In genomic region chr15:64522226-64522823, GRCh38 we compare ENCODE assay signal across 12 cellular contexts.
A peak's percentile ranks its signal among the peaks of the same experiment; 100 is the strongest.
DNase-seq lines count a peak whose midpoint lies in the region; ATAC-seq and TF ChIP-seq lines count a peak whose summit lies in the region.
"Had no signal": no experiment of that assay in that cellular context is flagged by ENCODE, and none has a peak within 500 bp of the region (broad histone marks: within the 10 kb centered on the region; RNA-seq: fewer than 3 reads in every experiment).

No MANE protein-coding gene starts in this region.

- H3K36me3 ChIP-seq in heart left ventricle (peaks cover 0 to under 1% (median 0%) of the 10 kb centered on the region in 9 donors), mesodermal cell (ENCODE audit: control insufficient read depth, insufficient read depth, low read length) (peaks cover 6% of the 10 kb centered on the region), uterus (no peaks in the 10 kb centered on the region), colonic mucosa (no peaks in the 10 kb centered on the region)

- no peak for TF ChIP-seq CTCF in heart left ventricle (IDR thresholded peaks at IDR 0.05)
- no peak for TF ChIP-seq CTCF in uterus (IDR thresholded peaks at IDR 0.05)
- TF ChIP-seq CTCF in colonic mucosa (IDR thresholded peaks at IDR 0.05), result no peak

- TF ChIP-seq POLR2A in heart left ventricle (IDR thresholded peaks at IDR 0.05) (no peak), uterus (IDR thresholded peaks at IDR 0.05) (no peak)

- H3K27me3 ChIP-seq in heart left ventricle (no peaks in the 10 kb centered on the region), uterus (no peaks in the 10 kb centered on the region), colonic mucosa (no peaks in the 10 kb centered on the region)
- H3K27me3 ChIP-seq: BE2C had no signal

- intact Hi-C loops in heart left ventricle (cut with DNase I) (no loop called here), cardiac septum (cut with DNase I) (no loop called here), uterus (cut with DNase I; ENCODE audit: low total_unique reads) (no loop called here), colonic mucosa (cut with DNase I) (no loop called here)

- DNase-seq in heart left ventricle, result no peak
- DNase-seq in cardiac septum (ENCODE audit: low spot score), result no peak
- no peak for DNase-seq in uterus
- no peak for DNase-seq in occipital lobe (lab: John Stamatoyannopoulos, UW)
- DNase-seq in colonic mucosa, result no peak
- DNase-seq in effector CD8-positive, alpha-beta T cell (lab: John Stamatoyannopoulos, UW), result no peak
- DNase-seq: activated CD4-positive, alpha-beta memory T cell treated with anti-CD3 and anti-CD28 coated beads for 36 hours; NK-92 treated with Interleukin-12 subunit alpha and Interleukin-12 subunit beta, amount 100 ng/mL, for 24 hours had no signal

- 58 to 75% (median 67%) methylated on average over 1 of the region's 1 CpG for WGBS in heart left ventricle, 4 donors
- WGBS in mesodermal cell (ENCODE audit: insufficient coverage in 2 of 2), 2 experiments, result 100% methylated on average over 1 of the region's 1 CpG; no CpG with 5 or more reads in 1 of the 2 experiments

- H3K4me1 ChIP-seq in heart left ventricle (peaks cover 5 to 30% (median 22%) of the 10 kb centered on the region in 12 donors), mesodermal cell (ENCODE audit: control insufficient read depth, insufficient read depth, low read length, poor library complexity, severe bottlenecking) (peaks cover 31% of the 10 kb centered on the region), uterus (peaks cover 7 to 17% of the 10 kb centered on the region in 2 donors), colonic mucosa (peaks cover 5% of the 10 kb centered on the region)

- H3K9ac ChIP-seq in colonic mucosa (ENCODE audit: low read depth in 2 of 2, low read length in 2 of 2), result no peak overlapping the region

- H3K4me3 ChIP-seq in heart left ventricle, result no peak overlapping the region
- no peak overlapping the region for H3K4me3 ChIP-seq in mesodermal cell (ENCODE audit: extremely low read depth, insufficient read depth, low read length, poor library complexity, severe bottlenecking)
- H3K4me3 ChIP-seq in uterus, result no peak overlapping the region
- H3K4me3 ChIP-seq in colonic mucosa, result no peak overlapping the region
- H3K4me3 ChIP-seq: skin epidermis had no signal

- H3K9me3 ChIP-seq in heart left ventricle (no peaks in the 10 kb centered on the region), mesodermal cell (ENCODE audit: control insufficient read depth, low read length) (no peaks in the 10 kb centered on the region), uterus (no peaks in the 10 kb centered on the region), colonic mucosa (no peaks in the 10 kb centered on the region)
- H3K9me3 ChIP-seq: BE2C had no signal

- H3K27ac ChIP-seq in heart left ventricle, result peak overlapping the region in 7 of 12 donors; percentile 11 to 58 (median 44)
- H3K27ac ChIP-seq in angular gyrus (ENCODE audit: low read depth, low read length), result peak overlapping the region; percentile 83
- H3K27ac ChIP-seq in mesodermal cell (ENCODE audit: low read depth, low read length, severe bottlenecking), result peak overlapping the region; percentile 6
- peak overlapping the region; percentile 31 to 54 for H3K27ac ChIP-seq in uterus
- H3K27ac ChIP-seq in colonic mucosa, result no peak overlapping the region

- no peak for ATAC-seq in heart left ventricle
